ENCODE assay signal across 1 cellular context in the genomic region with DNA sequence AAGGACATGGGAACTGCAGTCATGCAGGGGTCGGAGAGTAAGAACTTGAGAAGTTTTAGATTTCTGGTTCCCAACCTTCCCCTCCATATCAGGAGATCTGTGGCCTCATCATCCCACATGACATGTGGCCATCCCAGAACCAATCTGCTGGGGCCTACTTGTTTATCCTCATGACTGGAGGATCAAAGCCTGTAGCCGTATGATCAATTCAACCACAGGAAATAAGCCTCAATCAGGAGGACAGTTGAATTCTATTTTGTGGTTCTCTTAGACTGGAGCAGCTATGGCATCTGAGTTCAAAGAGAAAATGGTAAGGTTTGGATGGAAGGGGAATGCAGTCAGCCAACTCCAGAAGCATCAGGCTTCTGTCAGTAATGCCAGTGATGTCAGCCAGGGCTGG.
TF ChIP-seq lines count a peak whose summit lies in the region.

No MANE protein-coding gene starts in this region.

TF ChIP-seq in IMR-90, 13 proteins besides CTCF, POLR2A, EP300 and RAD21:
- no peak for TF ChIP-seq RCOR1 (IDR thresholded peaks at IDR 0.05; ENCODE audit: insufficient replicate concordance, low read length)
- TF ChIP-seq MXI1 (IDR thresholded peaks at IDR 0.05; ENCODE audit: borderline replicate concordance, low read depth, low read length) = no peak
- TF ChIP-seq USF2 (IDR thresholded peaks at IDR 0.05; ENCODE audit: low read depth, low read length) = no peak
- no peak for TF ChIP-seq ELK1 (IDR thresholded peaks at IDR 0.05; ENCODE audit: borderline replicate concordance, low read depth, low read length)
- no peak for TF ChIP-seq RFX5 (IDR thresholded peaks at IDR 0.05; ENCODE audit: low read depth, low read length)
- no peak for TF ChIP-seq BHLHE40 (IDR thresholded peaks at IDR 0.05; ENCODE audit: low read depth, low read length)
- no peak for TF ChIP-seq SMC3 (IDR thresholded peaks at IDR 0.05; ENCODE audit: low read depth, low read length)
- TF ChIP-seq CHD1 (IDR thresholded peaks at IDR 0.05; ENCODE audit: low read depth, low read length) = no peak
- no peak for TF ChIP-seq FOS (IDR thresholded peaks at IDR 0.05; ENCODE audit: low read depth, low read length)
- TF ChIP-seq MAZ (IDR thresholded peaks at IDR 0.05; ENCODE audit: borderline replicate concordance, low read depth, low read length) = no peak
- no peak for TF ChIP-seq CEBPB (IDR thresholded peaks at IDR 0.05; ENCODE audit: low read depth, low read length)
- TF ChIP-seq NFE2L2 (IDR thresholded peaks at IDR 0.05; ENCODE audit: low read depth, low read length) = no peak
- no peak for TF ChIP-seq MAFK (IDR thresholded peaks at IDR 0.05; ENCODE audit: low read depth, low read length)
TF ChIP-seq in IMR-90: peak in this region for 0.
